1 cellular context compared by ENCODE assay signal in the genomic region with DNA sequence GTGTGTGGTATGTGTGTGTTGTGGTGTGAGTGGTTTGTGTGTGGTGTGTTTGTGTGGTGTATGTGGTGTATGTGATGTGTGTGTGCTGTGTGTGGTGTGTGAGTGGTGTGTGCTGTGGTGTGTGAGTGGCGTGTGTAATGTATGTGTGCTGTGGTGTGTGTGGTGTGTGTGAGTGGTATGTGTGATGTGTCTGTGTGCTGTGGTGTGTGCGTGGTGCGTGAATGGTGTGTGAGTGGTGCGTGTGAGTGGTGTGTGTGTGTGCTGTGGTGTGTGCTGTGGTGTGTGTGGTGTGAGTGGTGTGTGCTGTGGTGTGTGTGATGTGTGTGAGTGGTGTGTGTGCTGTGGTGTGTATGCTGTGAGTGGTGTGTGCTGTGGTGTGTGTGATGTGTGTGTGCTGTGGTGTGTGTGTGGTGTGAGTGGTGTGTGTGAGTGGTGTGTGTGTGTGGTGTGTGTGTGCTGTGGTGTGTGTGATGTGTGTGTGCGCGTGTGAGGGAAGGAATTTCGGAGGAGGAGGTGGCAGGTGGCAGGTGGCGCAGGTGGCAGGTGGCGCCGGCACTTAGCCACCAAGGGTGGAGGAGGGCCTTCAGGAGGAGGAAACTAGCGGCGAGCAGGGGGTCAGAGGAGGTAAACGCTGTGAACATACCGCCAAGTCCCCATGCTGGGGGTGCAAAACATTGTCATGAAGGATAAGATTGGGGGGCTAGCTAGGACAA.
A peak's percentile ranks its signal among the peaks of the same experiment; 100 is the strongest.
TF ChIP-seq lines count a peak whose summit lies in the region.

No MANE protein-coding gene starts in this region.

TF ChIP-seq in HEK293, 187 proteins besides CTCF, POLR2A, EP300 and RAD21 (continued from another document):
- TF ChIP-seq, protein P1, sequence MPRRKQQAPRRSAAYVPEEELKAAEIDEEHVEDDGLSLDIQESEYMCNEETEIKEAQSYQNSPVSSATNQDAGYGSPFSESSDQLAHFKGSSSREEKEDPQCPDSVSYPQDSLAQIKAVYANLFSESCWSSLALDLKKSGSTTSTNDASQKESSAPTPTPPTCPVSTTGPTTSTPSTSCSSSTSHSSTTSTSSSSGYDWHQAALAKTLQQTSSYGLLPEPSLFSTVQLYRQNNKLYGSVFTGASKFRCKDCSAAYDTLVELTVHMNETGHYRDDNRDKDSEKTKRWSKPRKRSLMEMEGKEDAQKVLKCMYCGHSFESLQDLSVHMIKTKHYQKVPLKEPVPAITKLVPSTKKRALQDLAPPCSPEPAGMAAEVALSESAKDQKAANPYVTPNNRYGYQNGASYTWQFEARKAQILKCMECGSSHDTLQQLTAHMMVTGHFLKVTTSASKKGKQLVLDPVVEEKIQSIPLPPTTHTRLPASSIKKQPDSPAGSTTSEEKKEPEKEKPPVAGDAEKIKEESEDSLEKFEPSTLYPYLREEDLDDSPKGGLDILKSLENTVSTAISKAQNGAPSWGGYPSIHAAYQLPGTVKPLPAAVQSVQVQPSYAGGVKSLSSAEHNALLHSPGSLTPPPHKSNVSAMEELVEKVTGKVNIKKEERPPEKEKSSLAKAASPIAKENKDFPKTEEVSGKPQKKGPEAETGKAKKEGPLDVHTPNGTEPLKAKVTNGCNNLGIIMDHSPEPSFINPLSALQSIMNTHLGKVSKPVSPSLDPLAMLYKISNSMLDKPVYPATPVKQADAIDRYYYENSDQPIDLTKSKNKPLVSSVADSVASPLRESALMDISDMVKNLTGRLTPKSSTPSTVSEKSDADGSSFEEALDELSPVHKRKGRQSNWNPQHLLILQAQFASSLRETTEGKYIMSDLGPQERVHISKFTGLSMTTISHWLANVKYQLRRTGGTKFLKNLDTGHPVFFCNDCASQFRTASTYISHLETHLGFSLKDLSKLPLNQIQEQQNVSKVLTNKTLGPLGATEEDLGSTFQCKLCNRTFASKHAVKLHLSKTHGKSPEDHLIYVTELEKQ (tag by site-specific recombination; IDR thresholded peaks at IDR 0.05; ENCODE audit: borderline replicate concordance) = no peak
- no peak for TF ChIP-seq ZNF398 (tag by site-specific recombination; IDR thresholded peaks at IDR 0.05)
- TF ChIP-seq, protein P2, sequence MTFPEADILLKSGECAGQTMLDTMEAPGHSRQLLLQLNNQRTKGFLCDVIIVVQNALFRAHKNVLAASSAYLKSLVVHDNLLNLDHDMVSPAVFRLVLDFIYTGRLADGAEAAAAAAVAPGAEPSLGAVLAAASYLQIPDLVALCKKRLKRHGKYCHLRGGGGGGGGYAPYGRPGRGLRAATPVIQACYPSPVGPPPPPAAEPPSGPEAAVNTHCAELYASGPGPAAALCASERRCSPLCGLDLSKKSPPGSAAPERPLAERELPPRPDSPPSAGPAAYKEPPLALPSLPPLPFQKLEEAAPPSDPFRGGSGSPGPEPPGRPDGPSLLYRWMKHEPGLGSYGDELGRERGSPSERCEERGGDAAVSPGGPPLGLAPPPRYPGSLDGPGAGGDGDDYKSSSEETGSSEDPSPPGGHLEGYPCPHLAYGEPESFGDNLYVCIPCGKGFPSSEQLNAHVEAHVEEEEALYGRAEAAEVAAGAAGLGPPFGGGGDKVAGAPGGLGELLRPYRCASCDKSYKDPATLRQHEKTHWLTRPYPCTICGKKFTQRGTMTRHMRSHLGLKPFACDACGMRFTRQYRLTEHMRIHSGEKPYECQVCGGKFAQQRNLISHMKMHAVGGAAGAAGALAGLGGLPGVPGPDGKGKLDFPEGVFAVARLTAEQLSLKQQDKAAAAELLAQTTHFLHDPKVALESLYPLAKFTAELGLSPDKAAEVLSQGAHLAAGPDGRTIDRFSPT (tag by site-specific recombination; IDR thresholded peaks at IDR 0.05) = peak; percentile 65
- TF ChIP-seq ZEB2 (tag by site-specific recombination; IDR thresholded peaks at IDR 0.05) = 0 out of 2 replicates have a peak, but pooled peaks have one; percentile 23
- no peak for TF ChIP-seq FEZF1 (tag by site-specific recombination; IDR thresholded peaks at IDR 0.05)
- TF ChIP-seq ZNF18 (tag by site-specific recombination; IDR thresholded peaks at IDR 0.05) = peak; percentile 88
- no peak for TF ChIP-seq ZNF184 (tag by site-specific recombination; IDR thresholded peaks at IDR 0.05)
- TF ChIP-seq ZNF777 (tag by site-specific recombination; IDR thresholded peaks at IDR 0.05; ENCODE audit: borderline replicate concordance) = no peak
- no peak for TF ChIP-seq ZNF391 (tag by site-specific recombination; IDR thresholded peaks at IDR 0.05; ENCODE audit: borderline replicate concordance, low read depth)
- TF ChIP-seq ZNF654 (tag by site-specific recombination; IDR thresholded peaks at IDR 0.05; ENCODE audit: low read depth) = no peak
- TF ChIP-seq ZNF792 (tag by site-specific recombination; IDR thresholded peaks at IDR 0.05) = no peak
